ENCODE assay signal across 16 cellular contexts in genomic region chr4:97866821-97867556, GRCh38.
"Had no signal": no experiment of that assay in that cellular context is flagged by ENCODE, and none has a peak within 500 bp of the region (broad histone marks: within the 10 kb centered on the region; RNA-seq: fewer than 3 reads in every experiment).

No MANE protein-coding gene starts in this region.

- H3K4me1 ChIP-seq: esophagus squamous epithelium had no signal

- H3K4me3 Mint-ChIP-seq: activated naive CD4-positive, alpha-beta T cell treated with anti-CD3 and anti-CD28 coated beads for 36 hours; stimulated activated memory B cell treated with anti-CD40 and anti-IgM and Interleukin-4, amounts not matched to agents 10 μg/mL and 1 μg/mL and 100 μg/mL, for 72 hours had no signal

- H3K27ac Mint-ChIP-seq: activated naive CD4-positive, alpha-beta T cell treated with anti-CD3 and anti-CD28 coated beads for 36 hours; activated T-helper 2 cell treated with anti-CD3 and anti-CD28 coated beads, Interferon-gamma antibody, Interleukin-2, Interleukin-4, amounts not matched to agents 10 μg/mL and 5 μg/mL and 100 μg/mL, durations not matched to agents 14 hours and 24 hours and 36 hours; stimulated activated memory B cell treated with anti-CD40 and anti-IgM and Interleukin-4, amounts not matched to agents 10 μg/mL and 1 μg/mL and 100 μg/mL, for 72 hours had no signal

- DNase-seq: activated CD4-positive, CD25-positive, alpha-beta regulatory T cell treated with anti-CD3 and anti-CD28 coated beads, Interleukin-2, amount 50 U/mL, for 72 hours; activated naive CD4-positive, alpha-beta T cell treated with anti-CD3 and anti-CD28 coated beads for 36 hours; activated T-cell treated with anti-CD3 and anti-CD28 coated beads for 4 hours; esophagus squamous epithelium; glutamatergic neuron; hypothalamus; midbrain; ovary; stimulated activated CD4-positive, alpha-beta T cell treated with anti-CD3 and anti-CD28 coated beads, Interleukin-2, amount 100 ng/mL, for 48 hours; T-helper 1 cell; T1000; tibial artery had no signal

- H3K4me3 ChIP-seq: cardiac muscle cell, esophagus squamous epithelium, lung, ovary, tibial artery had no signal

- H3K27me3 ChIP-seq: cardiac muscle cell, esophagus squamous epithelium, ovary, tibial artery had no signal

- H3K9me3 ChIP-seq: esophagus squamous epithelium, ovary, tibial artery had no signal

- H3K36me3 Mint-ChIP-seq: stimulated activated memory B cell treated with anti-CD40 and anti-IgM and Interleukin-4, amounts not matched to agents 10 μg/mL and 1 μg/mL and 100 μg/mL, for 72 hours had no signal

- H3K27ac ChIP-seq: cardiac muscle cell, esophagus squamous epithelium, ovary, tibial artery had no signal

- H3K27me3 Mint-ChIP-seq: stimulated activated memory B cell treated with anti-CD40 and anti-IgM and Interleukin-4, amounts not matched to agents 10 μg/mL and 1 μg/mL and 100 μg/mL, for 72 hours had no signal

- ATAC-seq: stimulated activated memory B cell treated with anti-CD40 and anti-IgM and Interleukin-4, amounts not matched to agents 10 μg/mL and 1 μg/mL and 100 μg/mL, for 72 hours had no signal

- H3K36me3 ChIP-seq: cardiac muscle cell, esophagus squamous epithelium, ovary, tibial artery had no signal

- H3K4me1 Mint-ChIP-seq: stimulated activated memory B cell treated with anti-CD40 and anti-IgM and Interleukin-4, amounts not matched to agents 10 μg/mL and 1 μg/mL and 100 μg/mL, for 72 hours had no signal
